Comparison of ENCODE assay signal across 1 cellular context in the genomic region with DNA sequence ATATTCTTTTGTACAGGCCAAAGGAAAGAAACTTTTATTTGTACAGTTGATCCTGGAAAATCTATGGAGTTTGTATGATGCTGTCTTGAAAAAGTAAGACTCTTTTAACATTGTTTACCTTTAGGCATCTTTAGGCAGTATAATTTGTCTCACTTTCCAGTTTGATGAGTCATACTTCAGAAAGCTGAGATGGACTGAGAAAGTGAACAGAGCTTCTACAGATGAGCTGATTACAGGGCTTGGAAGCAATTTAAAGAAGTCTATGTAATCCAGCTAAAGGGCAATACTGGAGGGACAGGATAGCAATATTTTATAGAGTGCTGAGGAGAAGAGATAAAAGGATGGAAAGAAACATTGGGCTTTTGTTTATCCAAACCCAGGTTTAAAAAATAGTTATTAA.
TF ChIP-seq lines count a peak whose summit lies in the region.

No MANE protein-coding gene starts in this region.

TF ChIP-seq in K562, 482 proteins besides CTCF, POLR2A, EP300 and RAD21 (continued from another document and continues in another):
- TF ChIP-seq, protein P1, sequence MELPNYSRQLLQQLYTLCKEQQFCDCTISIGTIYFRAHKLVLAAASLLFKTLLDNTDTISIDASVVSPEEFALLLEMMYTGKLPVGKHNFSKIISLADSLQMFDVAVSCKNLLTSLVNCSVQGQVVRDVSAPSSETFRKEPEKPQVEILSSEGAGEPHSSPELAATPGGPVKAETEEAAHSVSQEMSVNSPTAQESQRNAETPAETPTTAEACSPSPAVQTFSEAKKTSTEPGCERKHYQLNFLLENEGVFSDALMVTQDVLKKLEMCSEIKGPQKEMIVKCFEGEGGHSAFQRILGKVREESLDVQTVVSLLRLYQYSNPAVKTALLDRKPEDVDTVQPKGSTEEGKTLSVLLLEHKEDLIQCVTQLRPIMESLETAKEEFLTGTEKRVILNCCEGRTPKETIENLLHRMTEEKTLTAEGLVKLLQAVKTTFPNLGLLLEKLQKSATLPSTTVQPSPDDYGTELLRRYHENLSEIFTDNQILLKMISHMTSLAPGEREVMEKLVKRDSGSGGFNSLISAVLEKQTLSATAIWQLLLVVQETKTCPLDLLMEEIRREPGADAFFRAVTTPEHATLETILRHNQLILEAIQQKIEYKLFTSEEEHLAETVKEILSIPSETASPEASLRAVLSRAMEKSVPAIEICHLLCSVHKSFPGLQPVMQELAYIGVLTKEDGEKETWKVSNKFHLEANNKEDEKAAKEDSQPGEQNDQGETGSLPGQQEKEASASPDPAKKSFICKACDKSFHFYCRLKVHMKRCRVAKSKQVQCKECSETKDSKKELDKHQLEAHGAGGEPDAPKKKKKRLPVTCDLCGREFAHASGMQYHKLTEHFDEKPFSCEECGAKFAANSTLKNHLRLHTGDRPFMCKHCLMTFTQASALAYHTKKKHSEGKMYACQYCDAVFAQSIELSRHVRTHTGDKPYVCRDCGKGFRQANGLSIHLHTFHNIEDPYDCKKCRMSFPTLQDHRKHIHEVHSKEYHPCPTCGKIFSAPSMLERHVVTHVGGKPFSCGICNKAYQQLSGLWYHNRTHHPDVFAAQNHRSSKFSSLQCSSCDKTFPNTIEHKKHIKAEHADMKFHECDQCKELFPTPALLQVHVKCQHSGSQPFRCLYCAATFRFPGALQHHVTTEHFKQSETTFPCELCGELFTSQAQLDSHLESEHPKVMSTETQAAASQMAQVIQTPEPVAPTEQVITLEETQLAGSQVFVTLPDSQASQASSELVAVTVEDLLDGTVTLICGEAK (IDR thresholded peaks at IDR 0.05), result no peak
- TF ChIP-seq, protein P1 (CRISPR knock-in tag; IDR thresholded peaks at IDR 0.05), result no peak
- TF ChIP-seq RHOXF2B (CRISPR knock-in tag; conservative IDR thresholded peaks at IDR 0.05) (no peak), ZNF695 (CRISPR knock-in tag; IDR thresholded peaks at IDR 0.05) (no peak), ELF1 (tag; IDR thresholded peaks at IDR 0.05) (no peak), RERE (CRISPR knock-in tag; IDR thresholded peaks at IDR 0.05; ENCODE audit: borderline replicate concordance) (no peak), NFYB (IDR thresholded peaks at IDR 0.05; ENCODE audit: extremely low read depth, insufficient read length) (no peak), NCOA4 (IDR thresholded peaks at IDR 0.05; ENCODE audit: partially characterized antibody) (no peak), TEAD4 (IDR thresholded peaks at IDR 0.05; ENCODE audit: low read length) (0 out of 2 replicates have a peak, but pooled peaks have one; percentile 5), TEAD4 (CRISPR knock-in tag; IDR thresholded peaks at IDR 0.05; ENCODE audit: borderline replicate concordance) (no peak), CREM (IDR thresholded peaks at IDR 0.05; ENCODE audit: low read depth) (no peak), ATF3 (IDR thresholded peaks at IDR 0.05) (peak; percentile 93), ATF3 (CRISPR knock-in tag; conservative IDR thresholded peaks at IDR 0.05) (no peak), USF1 (CRISPR knock-in tag; IDR thresholded peaks at IDR 0.05) (no peak), RAD51 (IDR thresholded peaks at IDR 0.05; ENCODE audit: borderline replicate concordance, low read depth) (no peak), TARDBP (IDR thresholded peaks at IDR 0.05) (no peak), L3MBTL2 (IDR thresholded peaks at IDR 0.05) (no peak), NFE2L1 (tag; IDR thresholded peaks at IDR 0.05; ENCODE audit: borderline replicate concordance, low read depth) (peak; percentile 45; the same call in 1 of the 2 replicates), MITF (IDR thresholded peaks at IDR 0.05) (no peak), TAL1 (IDR thresholded peaks at IDR 0.05) (peak; percentile 18; the same call in 1 of the 2 replicates), ZNF175 (CRISPR knock-in tag; IDR thresholded peaks at IDR 0.05; ENCODE audit: low read depth) (no peak)
- TF ChIP-seq, protein P2, sequence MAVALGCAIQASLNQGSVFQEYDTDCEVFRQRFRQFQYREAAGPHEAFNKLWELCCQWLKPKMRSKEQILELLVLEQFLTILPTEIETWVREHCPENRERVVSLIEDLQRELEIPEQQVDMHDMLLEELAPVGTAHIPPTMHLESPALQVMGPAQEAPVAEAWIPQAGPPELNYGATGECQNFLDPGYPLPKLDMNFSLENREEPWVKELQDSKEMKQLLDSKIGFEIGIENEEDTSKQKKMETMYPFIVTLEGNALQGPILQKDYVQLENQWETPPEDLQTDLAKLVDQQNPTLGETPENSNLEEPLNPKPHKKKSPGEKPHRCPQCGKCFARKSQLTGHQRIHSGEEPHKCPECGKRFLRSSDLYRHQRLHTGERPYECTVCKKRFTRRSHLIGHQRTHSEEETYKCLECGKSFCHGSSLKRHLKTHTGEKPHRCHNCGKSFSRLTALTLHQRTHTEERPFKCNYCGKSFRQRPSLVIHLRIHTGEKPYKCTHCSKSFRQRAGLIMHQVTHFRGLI (CRISPR knock-in tag; IDR thresholded peaks at IDR 0.05), result no peak
- TF ChIP-seq, protein P3, sequence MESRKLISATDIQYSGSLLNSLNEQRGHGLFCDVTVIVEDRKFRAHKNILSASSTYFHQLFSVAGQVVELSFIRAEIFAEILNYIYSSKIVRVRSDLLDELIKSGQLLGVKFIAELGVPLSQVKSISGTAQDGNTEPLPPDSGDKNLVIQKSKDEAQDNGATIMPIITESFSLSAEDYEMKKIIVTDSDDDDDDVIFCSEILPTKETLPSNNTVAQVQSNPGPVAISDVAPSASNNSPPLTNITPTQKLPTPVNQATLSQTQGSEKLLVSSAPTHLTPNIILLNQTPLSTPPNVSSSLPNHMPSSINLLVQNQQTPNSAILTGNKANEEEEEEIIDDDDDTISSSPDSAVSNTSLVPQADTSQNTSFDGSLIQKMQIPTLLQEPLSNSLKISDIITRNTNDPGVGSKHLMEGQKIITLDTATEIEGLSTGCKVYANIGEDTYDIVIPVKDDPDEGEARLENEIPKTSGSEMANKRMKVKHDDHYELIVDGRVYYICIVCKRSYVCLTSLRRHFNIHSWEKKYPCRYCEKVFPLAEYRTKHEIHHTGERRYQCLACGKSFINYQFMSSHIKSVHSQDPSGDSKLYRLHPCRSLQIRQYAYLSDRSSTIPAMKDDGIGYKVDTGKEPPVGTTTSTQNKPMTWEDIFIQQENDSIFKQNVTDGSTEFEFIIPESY (CRISPR knock-in tag; IDR thresholded peaks at IDR 0.05), result no peak
- TF ChIP-seq, protein P4, sequence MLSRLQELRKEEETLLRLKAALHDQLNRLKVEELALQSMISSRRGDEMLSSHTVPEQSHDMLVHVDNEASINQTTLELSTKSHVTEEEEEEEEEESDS (CRISPR knock-in tag; IDR thresholded peaks at IDR 0.05), result no peak
- TF ChIP-seq, protein P5, sequence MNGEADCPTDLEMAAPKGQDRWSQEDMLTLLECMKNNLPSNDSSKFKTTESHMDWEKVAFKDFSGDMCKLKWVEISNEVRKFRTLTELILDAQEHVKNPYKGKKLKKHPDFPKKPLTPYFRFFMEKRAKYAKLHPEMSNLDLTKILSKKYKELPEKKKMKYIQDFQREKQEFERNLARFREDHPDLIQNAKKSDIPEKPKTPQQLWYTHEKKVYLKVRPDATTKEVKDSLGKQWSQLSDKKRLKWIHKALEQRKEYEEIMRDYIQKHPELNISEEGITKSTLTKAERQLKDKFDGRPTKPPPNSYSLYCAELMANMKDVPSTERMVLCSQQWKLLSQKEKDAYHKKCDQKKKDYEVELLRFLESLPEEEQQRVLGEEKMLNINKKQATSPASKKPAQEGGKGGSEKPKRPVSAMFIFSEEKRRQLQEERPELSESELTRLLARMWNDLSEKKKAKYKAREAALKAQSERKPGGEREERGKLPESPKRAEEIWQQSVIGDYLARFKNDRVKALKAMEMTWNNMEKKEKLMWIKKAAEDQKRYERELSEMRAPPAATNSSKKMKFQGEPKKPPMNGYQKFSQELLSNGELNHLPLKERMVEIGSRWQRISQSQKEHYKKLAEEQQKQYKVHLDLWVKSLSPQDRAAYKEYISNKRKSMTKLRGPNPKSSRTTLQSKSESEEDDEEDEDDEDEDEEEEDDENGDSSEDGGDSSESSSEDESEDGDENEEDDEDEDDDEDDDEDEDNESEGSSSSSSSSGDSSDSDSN (IDR thresholded peaks at IDR 0.05; ENCODE audit: borderline replicate concordance in 1 of 2, low read depth in 2 of 2, low read length in 2 of 2), result no peak
